In genomic region chr19:33226550-33227241, GRCh38 we compare ENCODE assay signal across 11 cellular contexts. TPM values are rescaled to one million over a fixed set of nuclear protein-coding genes. Genes with fewer than 3 reads are reported as not detected.
A peak's percentile ranks its signal among the peaks of the same experiment; 100 is the strongest.
DNase-seq lines count a peak whose midpoint lies in the region; ATAC-seq and TF ChIP-seq lines count a peak whose summit lies in the region.
"Had no signal": no experiment of that assay in that cellular context is flagged by ENCODE, and none has a peak within 500 bp of the region (broad histone marks: within the 10 kb centered on the region; RNA-seq: fewer than 3 reads in every experiment).

No MANE protein-coding gene starts in this region.

- H2AFZ ChIP-seq in mammary epithelial cell (ENCODE audit: low read depth, low read length): peak overlapping the region; percentile 17

- no peak for ATAC-seq in HG03342 (IDR thresholded peaks at IDR 0.05; ENCODE audit: unreplicated experiment)

- H3K36me3 ChIP-seq in HUES48 (ENCODE audit: control insufficient read depth, insufficient read depth, low read length): no peaks in the 10 kb centered on the region
- no peaks in the 10 kb centered on the region for H3K36me3 ChIP-seq in mammary epithelial cell (ENCODE audit: insufficient read depth, low read length)
- no peaks in the 10 kb centered on the region for H3K36me3 ChIP-seq in mesodermal cell (ENCODE audit: control insufficient read depth, insufficient read depth, low read length)

- H3K9ac ChIP-seq in HUES48 (ENCODE audit: low read depth, low read length) (0 out of 2 replicates have a peak overlapping the region, but pooled peaks have one; percentile 10), mammary epithelial cell (ENCODE audit: insufficient read depth, low read length) (no peak overlapping the region)

- in situ Hi-C loops in mammary epithelial cell (cut with MboI; ENCODE audit: low sequenced_read_pairs in 2 of 2): loop anchor here in 1 of 2 donors (25.0 kb wide), 1 partner anchor 536 kb away; no protein-coding TSS in a partner anchor

- TF ChIP-seq POLR2A in lower leg skin (IDR thresholded peaks at IDR 0.05): no peak

- peaks cover 37% of the 10 kb centered on the region for H3K27me3 ChIP-seq in HUES48 (ENCODE audit: control insufficient read depth, insufficient read depth, low read length)
- peaks cover 25% of the 10 kb centered on the region for H3K27me3 ChIP-seq in mammary epithelial cell (ENCODE audit: insufficient read depth, low read length)

- H3K79me2 ChIP-seq in mammary epithelial cell (ENCODE audit: insufficient read depth, low read length): no peaks in the 10 kb centered on the region

- TF ChIP-seq CTCF in 22Rv1 (IDR thresholded peaks at IDR 0.05) (0 out of 2 replicates have a peak, but pooled peaks have one; percentile 6), mammary epithelial cell (conservative IDR thresholded peaks at IDR 0.05 in 1 of 2, IDR thresholded peaks at IDR 0.05 in 1 of 2; ENCODE audit: extremely low read depth in 1 of 2, insufficient read depth in 1 of 2, low read depth in 1 of 2, low read length in 2 of 2) (no peak), lower leg skin (IDR thresholded peaks at IDR 0.05) (no peak)

- intact Hi-C loops in mammary epithelial cell (cut with micrococcal nuclease): no loop called here
- intact Hi-C loops in lower leg skin (cut with DNase I; ENCODE audit: low total_unique reads): no loop called here

- H3K4me3 ChIP-seq in HUES48 (ENCODE audit: low read depth, low read length): peak overlapping the region; percentile 64
- H3K4me3 ChIP-seq in mammary epithelial cell (replicated peaks in 1 of 3; ENCODE audit: insufficient read depth in 1 of 3, low read depth in 2 of 3, low read length in 3 of 3): no peak overlapping the region
- H3K4me3 ChIP-seq in mesodermal cell (ENCODE audit: extremely low read depth, insufficient read depth, low read length, poor library complexity, severe bottlenecking): peak overlapping the region; percentile 11
- no peak overlapping the region for H3K4me3 ChIP-seq in lower leg skin (ENCODE audit: low read depth, poor library complexity, severe bottlenecking)

- H3K4me2 ChIP-seq in mammary epithelial cell (ENCODE audit: insufficient read depth, low read depth, low read length): peak overlapping the region; percentile 56

- dilution Hi-C loops in mammary epithelial cell (cut with HindIII; ENCODE audit: low sequenced_read_pairs): loop anchor here (25.0 kb wide), 1 partner anchor 186 kb away; no protein-coding TSS in a partner anchor

- CTCF ChIA-PET in mammary epithelial cell (lab: Charles Lee; ENCODE audit: low non-redundant PET): no interaction called here

- no peaks in the 10 kb centered on the region for H4K20me1 ChIP-seq in mammary epithelial cell (ENCODE audit: insufficient read depth, low read length)

- no peak for DNase-seq in mammary epithelial cell
- no peak for DNase-seq in NK-92 (lab: John Stamatoyannopoulos, UW; ENCODE audit: unreplicated experiment)
- no peak for DNase-seq in NCI-H1436 treated with DMSO at 0.1 percent for 48 hours (lab: John Stamatoyannopoulos, UW)
- no peak for DNase-seq in lower leg skin (ENCODE audit: low spot score in 2 of 2)
- DNase-seq: amniotic stem cell; stimulated activated naive CD4-positive, alpha-beta T cell treated with Interleukin-2 at 50 U/mL for 16 hours had no signal

- BruUV-seq in mammary epithelial cell (replicated peaks; lab: Mats Ljungman, UMichigan): no TSS peak

- 11% methylated on average over 12 of the region's 66 CpGs for WGBS in mammary epithelial cell (ENCODE audit: low coverage, missing lambda C conversion rate)
- 3 to 5% methylated on average over 39 to 48 of the region's 66 CpGs for WGBS in mesodermal cell (ENCODE audit: insufficient coverage in 2 of 2), 2 experiments
- WGBS in lower leg skin, 2 donors: 4% methylated on average over 45 to 47 of the region's 66 CpGs

- no peak overlapping the region for H3K27ac ChIP-seq in 22Rv1
- H3K27ac ChIP-seq in HUES48 (ENCODE audit: low read depth, low read length): no peak overlapping the region
- no peak overlapping the region for H3K27ac ChIP-seq in mammary epithelial cell (ENCODE audit: insufficient read depth, low read depth, low read length)
- H3K27ac ChIP-seq in mesodermal cell (ENCODE audit: low read depth, low read length, severe bottlenecking): no peak overlapping the region

- peaks cover 11% of the 10 kb centered on the region for H3K9me3 ChIP-seq in HUES48 (ENCODE audit: control insufficient read depth, insufficient read depth, low read length)
- H3K9me3 ChIP-seq in mammary epithelial cell (replicated peaks; ENCODE audit: insufficient read depth, low read length): peaks cover 7% of the 10 kb centered on the region
- peaks cover 24% of the 10 kb centered on the region for H3K9me3 ChIP-seq in mesodermal cell (ENCODE audit: control insufficient read depth, low read length)

- H3K4me1 ChIP-seq in HUES48 (ENCODE audit: control insufficient read depth, insufficient read depth, low read length) (peaks cover 10% of the 10 kb centered on the region; the same call in 1 of the 2 replicates), mammary epithelial cell (ENCODE audit: insufficient read depth, low read length) (no peaks in the 10 kb centered on the region), mesodermal cell (ENCODE audit: control insufficient read depth, insufficient read depth, low read length, poor library complexity, severe bottlenecking) (peaks cover 9% of the 10 kb centered on the region)

RNA-seq across cellular contexts. Expression of gene SLC7A10, which starts 1.0 kb away (rescaled TPM):
- total RNA-seq in mammary epithelial cell: not detected
- not detected for polyA plus RNA-seq in mammary epithelial cell
- polyA minus RNA-seq in mammary epithelial cell: not detected
- polyA plus RNA-seq in mesodermal cell (2013, experiment 1 of 2): 0.59 TPM
- 0.66 TPM for polyA plus RNA-seq in mesodermal cell (2013, experiment 2 of 2)
- under 1 TPM in 1 of 4 donors, not detected in 3; 0.62 TPM for total RNA-seq in lower leg skin
- total RNA-seq: NCI-H460 had no signal

RNA-seq across cellular contexts. Expression of gene LRP3, which starts 32.6 kb away (rescaled TPM):
- 10 to 100 TPM; 12.1 to 18.8 TPM for total RNA-seq in mammary epithelial cell
- polyA plus RNA-seq in mammary epithelial cell: 1.8 TPM
- polyA minus RNA-seq in mammary epithelial cell: 5.2 TPM
- 15.7 TPM for polyA plus RNA-seq in mesodermal cell (2013, experiment 1 of 2)
- polyA plus RNA-seq in mesodermal cell (2013, experiment 2 of 2): 16.4 TPM
- 10 to 100 TPM in 3 of 4 donors, 1 to 10 TPM in 1; 9.4 to 27.4 (median 18.0) TPM for total RNA-seq in lower leg skin

Comparison
In these comparisons a context has a peak if more than half of its experiments do, and no peak if none do; other contexts are left out.
1. H3K4me3 ChIP-seq: peak in HUES48 (single experiment) and mesodermal cell (single experiment); none in mammary epithelial cell (0 of 3) and lower leg skin (single experiment).